ENCODE assay signal across 19 cellular contexts in genomic region chr11:112628676-112629075, GRCh38.
A peak's percentile ranks its signal among the peaks of the same experiment; 100 is the strongest.
DNase-seq lines count a peak whose midpoint lies in the region; ATAC-seq, FAIRE-seq and TF ChIP-seq lines count a peak whose summit lies in the region.
"Had no signal": no experiment of that assay in that cellular context is flagged by ENCODE, and none has a peak within 500 bp of the region (broad histone marks: within the 10 kb centered on the region; RNA-seq: fewer than 3 reads in every experiment).

No MANE protein-coding gene starts in this region.

- ATAC-seq in Right ventricle myocardium inferior: no peak

- H3K27me3 ChIP-seq in astrocyte (ENCODE audit: insufficient read depth, low read length): peaks cover 6% of the 10 kb centered on the region
- H3K27me3 ChIP-seq: BLaER1 had no signal

- H3K4me3 ChIP-seq in astrocyte (ENCODE audit: insufficient read depth, low read depth, low read length): no peak overlapping the region
- H3K4me3 ChIP-seq: BLaER1, GM23248, HAP-1 had no signal

- no peaks in the 10 kb centered on the region for H4K20me1 ChIP-seq in astrocyte (ENCODE audit: insufficient read depth, low read length)
- H4K20me1 ChIP-seq: BLaER1 had no signal

- peak; percentile 91 for FAIRE-seq in GM12892 (lab: Jason Lieb, UNC)
- FAIRE-seq in astrocyte (lab: Jason Lieb, UNC): no peak
- FAIRE-seq: GM19239 had no signal

- no peak overlapping the region for H2AFZ ChIP-seq in astrocyte (ENCODE audit: low read depth, low read length)
- H2AFZ ChIP-seq: GM23248 had no signal

- H3K9me3 ChIP-seq in astrocyte (ENCODE audit: insufficient read depth, low read depth, low read length): no peaks in the 10 kb centered on the region
- H3K9me3 ChIP-seq: BLaER1, HAP-1 had no signal

- peaks cover 8% of the 10 kb centered on the region for H3K4me1 Mint-ChIP-seq in astrocyte (ENCODE audit: low read depth, unreplicated experiment)
- H3K4me1 Mint-ChIP-seq: CD4-positive, alpha-beta memory T cell had no signal

- no peak for DNase-seq in GM12892 (ENCODE audit: insufficient read length)
- DNase-seq in astrocyte (ENCODE audit: low read depth): peak; percentile 72
- DNase-seq in myocyte (ENCODE audit: low read depth): peak; percentile 38
- DNase-seq in Right ventricle myocardium inferior (ENCODE audit: missing footprints): no peak
- no peak for DNase-seq in substantia nigra (lab: John Stamatoyannopoulos, UW)
- no peak for DNase-seq in NCI-H2081 (lab: John Stamatoyannopoulos, UW)
- DNase-seq in NCI-H1417 treated with DMSO at 0.1 percent for 48 hours (lab: John Stamatoyannopoulos, UW): no peak
- DNase-seq: 8988T; CD4-positive, alpha-beta memory T cell; DMS153; DMS79; GDM1; GM23248; IMR-90 had no signal

- H3K79me2 ChIP-seq in astrocyte (ENCODE audit: insufficient read depth, low read length): no peaks in the 10 kb centered on the region

- H3K4me3 Mint-ChIP-seq in astrocyte (ENCODE audit: unreplicated experiment): no peak overlapping the region
- H3K4me3 Mint-ChIP-seq: CD4-positive, alpha-beta memory T cell had no signal

- no peaks in the 10 kb centered on the region for H3K36me3 ChIP-seq in astrocyte (ENCODE audit: insufficient read depth, low read length)
- H3K36me3 ChIP-seq: BLaER1, HAP-1 had no signal

- H3K27ac ChIP-seq in astrocyte (ENCODE audit: low read depth, low read length) (no peak overlapping the region), substantia nigra (ENCODE audit: low read depth, low read length, poor library complexity, severe bottlenecking) (no peak overlapping the region)
- H3K27ac ChIP-seq: BLaER1, GM23248, HL-60 had no signal

- H3K9ac ChIP-seq in astrocyte (ENCODE audit: low read length): no peak overlapping the region
- H3K9ac ChIP-seq: BLaER1, GM23248 had no signal

- H3K4me2 ChIP-seq in astrocyte (ENCODE audit: low read length): no peak overlapping the region
- H3K4me2 ChIP-seq: BLaER1 had no signal

- no peak for TF ChIP-seq POLR2A in GM12892 (IDR thresholded peaks at IDR 0.05; ENCODE audit: low read depth, low read length)

- H3K27me3 Mint-ChIP-seq in astrocyte (ENCODE audit: low read depth, unreplicated experiment): peaks cover 25% of the 10 kb centered on the region

- H3K36me3 Mint-ChIP-seq in astrocyte (ENCODE audit: low read depth, unreplicated experiment): no peaks in the 10 kb centered on the region
- H3K36me3 Mint-ChIP-seq: CD14-positive monocyte; CD4-positive, alpha-beta memory T cell had no signal

- intact Hi-C loops in Right ventricle myocardium inferior (cut with DNase I): no loop called here

- no peak for TF ChIP-seq CTCF in astrocyte (IDR thresholded peaks at IDR 0.05; ENCODE audit: insufficient read depth, low read depth, low read length)

- H3K9me3 Mint-ChIP-seq in astrocyte (ENCODE audit: unreplicated experiment): no peaks in the 10 kb centered on the region

- H3K4me1 ChIP-seq in astrocyte (ENCODE audit: insufficient read depth, low read length): no peaks in the 10 kb centered on the region
- H3K4me1 ChIP-seq: BLaER1, HAP-1 had no signal

- no peak overlapping the region for H3K27ac Mint-ChIP-seq in astrocyte (ENCODE audit: unreplicated experiment)
- H3K27ac Mint-ChIP-seq: CD4-positive, alpha-beta memory T cell had no signal

Comparison
In these comparisons a context has a peak if more than half of its experiments do, and no peak if none do; other contexts are left out.
1. DNase-seq: peak in astrocyte (single experiment) and myocyte (single experiment); none in GM12892 (single experiment), Right ventricle myocardium inferior (single experiment), substantia nigra (0 of 49), NCI-H2081 (0 of 2) and NCI-H1417 treated with DMSO at 0.1 percent for 48 hours (single experiment).